ENCODE assay signal across 10 cellular contexts in genomic region chr1:62492521-62492920, GRCh38.
"Had no signal": no experiment of that assay in that cellular context is flagged by ENCODE, and none has a peak within 500 bp of the region (broad histone marks: within the 10 kb centered on the region; RNA-seq: fewer than 3 reads in every experiment).

No MANE protein-coding gene starts in this region.

- H3K9ac ChIP-seq: GM23248 had no signal

- H3K4me1 ChIP-seq: HAP-1 had no signal

- H3K4me3 ChIP-seq: GM23248, HAP-1, K562 had no signal

- H2AFZ ChIP-seq: GM23248 had no signal

- ATAC-seq: HCT116, K562 had no signal

- DNase-seq: GM23248, GOT3, H7, HFFc6, IMR-90, KG1 had no signal

- FAIRE-seq: HTR-8/SVneo, K562 had no signal

- H3K27ac ChIP-seq: GM23248 had no signal

- H3K9me3 ChIP-seq: HAP-1 had no signal
